23 cellular contexts compared by ENCODE assay signal in genomic region chr3:177487635-177488186, GRCh38.
DNase-seq lines count a peak whose midpoint lies in the region; ATAC-seq, FAIRE-seq and TF ChIP-seq lines count a peak whose summit lies in the region.
"Had no signal": no experiment of that assay in that cellular context is flagged by ENCODE, and none has a peak within 500 bp of the region (broad histone marks: within the 10 kb centered on the region; RNA-seq: fewer than 3 reads in every experiment).

No MANE protein-coding gene starts in this region.

- H3K4me3 ChIP-seq in mammary epithelial cell (replicated peaks in 1 of 3; ENCODE audit: insufficient read depth in 1 of 3, low read depth in 2 of 3, low read length in 3 of 3) (no peak overlapping the region), breast epithelium (no peak overlapping the region), Panc1 (ENCODE audit: low read depth in 2 of 2, low read length in 2 of 2) (no peak overlapping the region), fibroblast of the aortic adventitia (ENCODE audit: low read depth, low read length) (no peak overlapping the region), pancreas (no peak overlapping the region), HAP-1 (no peak overlapping the region)
- H3K4me3 ChIP-seq: MG63, SK-N-MC had no signal

- TF ChIP-seq CTCF in mammary epithelial cell (conservative IDR thresholded peaks at IDR 0.05 in 1 of 2, IDR thresholded peaks at IDR 0.05 in 1 of 2; ENCODE audit: extremely low read depth in 1 of 2, insufficient read depth in 1 of 2, low read depth in 1 of 2, low read length in 2 of 2) = no peak
- no peak for TF ChIP-seq CTCF in breast epithelium (IDR thresholded peaks at IDR 0.05)
- TF ChIP-seq CTCF in Panc1 (IDR thresholded peaks at IDR 0.05) = no peak
- no peak for TF ChIP-seq CTCF in fibroblast of the aortic adventitia (IDR thresholded peaks at IDR 0.05; ENCODE audit: insufficient read depth, low read length)
- TF ChIP-seq CTCF in pancreas (IDR thresholded peaks at IDR 0.05) = no peak

- H2AFZ ChIP-seq in mammary epithelial cell (ENCODE audit: low read depth, low read length) = peak overlapping the region; percentile 7

- H3K4me2 ChIP-seq in mammary epithelial cell (ENCODE audit: insufficient read depth, low read depth, low read length) = no peak overlapping the region

- no peak for DNase-seq in mammary epithelial cell
- no peak for DNase-seq in breast epithelium (ENCODE audit: low spot score in 2 of 2)
- DNase-seq in Panc1 (ENCODE audit: low read depth, low spot score) = no peak
- peak; percentile 36 for DNase-seq in fibroblast of the aortic adventitia (ENCODE audit: low read depth)
- no peak for DNase-seq in pancreas
- DNase-seq in HAP-1 (ENCODE audit: low spot score in 2 of 2) = no peak
- no peak for DNase-seq in posterior cingulate gyrus
- DNase-seq in pons (ENCODE audit: low spot score) = no peak
- DNase-seq: 8988T, ACHN, BE2C, DMS53, GOT3, HCEC 1CT, KG1, MG63, NCI-H1105 treated with DMSO at 0.1 percent for 48 hours, NCI-H146, NCI-H2029 treated with DMSO at 0.1 percent for 48 hours, NCI-H526 treated with DMSO at 0.1 percent for 48 hours, SIG-M5 had no signal

- dilution Hi-C loops in mammary epithelial cell (cut with HindIII; ENCODE audit: low sequenced_read_pairs) = no loop called here

- no peak for TF ChIP-seq POLR2A in breast epithelium (IDR thresholded peaks at IDR 0.05)

- intact Hi-C loops in mammary epithelial cell (cut with micrococcal nuclease) (no loop called here), breast epithelium (cut with DNase I; ENCODE audit: low total_unique reads) (no loop called here), Panc1 (cut with micrococcal nuclease; ENCODE audit: unreplicated experiment) (no loop called here), pancreas (cut with DNase I) (no loop called here), posterior cingulate gyrus (cut with DNase I) (no loop called here)

- no peak for ATAC-seq in Panc1
- ATAC-seq in pancreas = peak in 3 of 4 donors; percentile 39 to 61 (median 45)

- H3K36me3 ChIP-seq in mammary epithelial cell (ENCODE audit: insufficient read depth, low read length) = no peaks in the 10 kb centered on the region
- no peaks in the 10 kb centered on the region for H3K36me3 ChIP-seq in breast epithelium
- H3K36me3 ChIP-seq in Panc1 (ENCODE audit: control insufficient read depth, insufficient read depth, low read length) = no peaks in the 10 kb centered on the region
- H3K36me3 ChIP-seq in pancreas = no peaks in the 10 kb centered on the region
- no peaks in the 10 kb centered on the region for H3K36me3 ChIP-seq in HAP-1 (replicated peaks)
- H3K36me3 ChIP-seq: BE2C had no signal

- no peaks in the 10 kb centered on the region for H3K9me3 ChIP-seq in mammary epithelial cell (replicated peaks; ENCODE audit: insufficient read depth, low read length)
- no peaks in the 10 kb centered on the region for H3K9me3 ChIP-seq in breast epithelium
- H3K9me3 ChIP-seq in Panc1 (ENCODE audit: control insufficient read depth, insufficient read depth, low read depth, low read length) = no peaks in the 10 kb centered on the region
- no peaks in the 10 kb centered on the region for H3K9me3 ChIP-seq in pancreas
- no peaks in the 10 kb centered on the region for H3K9me3 ChIP-seq in HAP-1
- H3K9me3 ChIP-seq: BE2C had no signal

- H4K20me1 ChIP-seq in mammary epithelial cell (ENCODE audit: insufficient read depth, low read length) = no peaks in the 10 kb centered on the region

- H3K27me3 ChIP-seq in mammary epithelial cell (ENCODE audit: insufficient read depth, low read length) = no peaks in the 10 kb centered on the region
- H3K27me3 ChIP-seq in breast epithelium = no peaks in the 10 kb centered on the region
- no peaks in the 10 kb centered on the region for H3K27me3 ChIP-seq in Panc1 (ENCODE audit: control insufficient read depth, insufficient read depth, low read length)
- no peaks in the 10 kb centered on the region for H3K27me3 ChIP-seq in pancreas
- H3K27me3 ChIP-seq in HAP-1 (ENCODE audit: low read depth) = no peaks in the 10 kb centered on the region
- H3K27me3 ChIP-seq: BE2C, MG63 had no signal

- in situ Hi-C loops in mammary epithelial cell (cut with MboI; ENCODE audit: low sequenced_read_pairs in 2 of 2) (no loop called here), Panc1 (cut with HindIII; ENCODE audit: low pct_unique_long_range_greater_than_20kb, low sequenced_read_pairs) (no loop called here), HAP-1 (cut with MboI; ENCODE audit: low sequenced_read_pairs) (no loop called here)

- BruUV-seq in mammary epithelial cell (replicated peaks; lab: Mats Ljungman, UMichigan) = no TSS peak
- BruUV-seq in Panc1 (replicated peaks; lab: Mats Ljungman, UMichigan) = no TSS peak

- FAIRE-seq in pancreas (lab: Jason Lieb, UNC) = no peak

- no peak overlapping the region for H3K27ac ChIP-seq in mammary epithelial cell (ENCODE audit: insufficient read depth, low read depth, low read length)
- no peak overlapping the region for H3K27ac ChIP-seq in breast epithelium
- H3K27ac ChIP-seq in Panc1 (ENCODE audit: low read length) = peak overlapping the region; percentile 71; the same call in 1 of the 2 replicates
- no peak overlapping the region for H3K27ac ChIP-seq in pancreas
- H3K27ac ChIP-seq: RWPE1, SK-N-MC had no signal

- 96% methylated on average over 3 of the region's 3 CpGs for WGBS in mammary epithelial cell (ENCODE audit: low coverage, missing lambda C conversion rate)
- 45 to 48% methylated on average over 3 of the region's 3 CpGs for WGBS in pancreas, 2 donors

- no peaks in the 10 kb centered on the region for H3K79me2 ChIP-seq in mammary epithelial cell (ENCODE audit: insufficient read depth, low read length)

- POLR2A ChIA-PET in Panc1 (lab: Charles Lee) = no interaction called here

- CTCF ChIA-PET in mammary epithelial cell (lab: Charles Lee; ENCODE audit: low non-redundant PET) = no interaction called here
- CTCF ChIA-PET in Panc1 (lab: Charles Lee) = no interaction called here

- no peak overlapping the region for H3K9ac ChIP-seq in mammary epithelial cell (ENCODE audit: insufficient read depth, low read length)

- H3K4me1 ChIP-seq in mammary epithelial cell (ENCODE audit: insufficient read depth, low read length) (peaks cover 35% of the 10 kb centered on the region), breast epithelium (no peaks in the 10 kb centered on the region), Panc1 (ENCODE audit: control insufficient read depth, insufficient read depth, low read length) (no peaks in the 10 kb centered on the region), pancreas (peaks cover 0 to 6% (median 5%) of the 10 kb centered on the region in 3 donors), HAP-1 (no peaks in the 10 kb centered on the region)
